20 cellular contexts compared by ENCODE assay signal in genomic region chr7:123637878-123638277, GRCh38. TPM values are rescaled to one million over a fixed set of nuclear protein-coding genes. Genes with fewer than 3 reads are reported as not detected.
DNase-seq lines count a peak whose midpoint lies in the region; ATAC-seq and TF ChIP-seq lines count a peak whose summit lies in the region.
"Had no signal": no experiment of that assay in that cellular context is flagged by ENCODE, and none has a peak within 500 bp of the region (broad histone marks: within the 10 kb centered on the region; RNA-seq: fewer than 3 reads in every experiment).

No MANE protein-coding gene starts in this region.

- no CpG with 5 or more reads among the region's 2 CpGs for WGBS in mesendoderm (ENCODE audit: extremely low coverage, insufficient coverage, low lambda C conversion rate)

- peaks cover 2% of the 10 kb centered on the region for H3K4me1 ChIP-seq in mesendoderm (ENCODE audit: control insufficient read depth, low read depth, low read length)
- H3K4me1 ChIP-seq in gastrocnemius medialis, result peaks cover 65 to 70% of the 10 kb centered on the region in 2 donors

- no peaks in the 10 kb centered on the region for H3K79me1 ChIP-seq in mesendoderm (ENCODE audit: low read length)

- no peak overlapping the region for H3K56ac ChIP-seq in mesendoderm (ENCODE audit: low read length)

- no peak overlapping the region for H2BK5ac ChIP-seq in mesendoderm (ENCODE audit: low read length)

- H3K18ac ChIP-seq in mesendoderm (ENCODE audit: low read length), result no peak overlapping the region

- ATAC-seq in gastrocnemius medialis (no peak), HG02623 (IDR thresholded peaks at IDR 0.05; ENCODE audit: unreplicated experiment) (no peak)

- H3K23ac ChIP-seq in mesendoderm (ENCODE audit: low read length), result no peak overlapping the region

- H3K9me3 ChIP-seq in WERI-Rb-1 (ENCODE audit: severe bottlenecking) (no peaks in the 10 kb centered on the region), gastrocnemius medialis (no peaks in the 10 kb centered on the region)

- in situ Hi-C loops in gastrocnemius medialis (cut with MboI; ENCODE audit: low sequenced_read_pairs in 4 of 4), result loop anchor here in 3 of 4 donors (5.0 to 10.0 kb wide), 3 partner anchors 64 to 224 kb away; no protein-coding TSS in a partner anchor

- H3K4me3 ChIP-seq in WERI-Rb-1 (ENCODE audit: low read depth, low read length) (no peak overlapping the region), mesendoderm (ENCODE audit: low read length) (no peak overlapping the region), gastrocnemius medialis (no peak overlapping the region)
- H3K4me3 ChIP-seq: GM23248 had no signal

- no peak overlapping the region for H3K4ac ChIP-seq in mesendoderm (ENCODE audit: low read depth, low read length)

- intact Hi-C loops in gastrocnemius medialis (cut with DNase I; ENCODE audit: low total_unique reads), result loop anchor here (1.0 to 2.0 kb wide), 2 partner anchors 57 to 227 kb away; no protein-coding TSS in a partner anchor

- no peak overlapping the region for H3K27ac ChIP-seq in WERI-Rb-1
- no peak overlapping the region for H3K27ac ChIP-seq in mesendoderm (ENCODE audit: low read depth, low read length)
- H3K27ac ChIP-seq in gastrocnemius medialis, result peak overlapping the region; percentile 67 to 83 (median 76)
- H3K27ac ChIP-seq: GM23248 had no signal

- H4K5ac ChIP-seq in mesendoderm (ENCODE audit: low read length), result no peak overlapping the region

- H3K9ac ChIP-seq in mesendoderm (ENCODE audit: low read length), result no peak overlapping the region
- H3K9ac ChIP-seq: GM23248 had no signal

- H3K79me2 ChIP-seq in mesendoderm (ENCODE audit: control insufficient read depth, insufficient read depth, low read length), result no peaks in the 10 kb centered on the region

- TF ChIP-seq CTCF in WERI-Rb-1 (IDR thresholded peaks at IDR 0.05; ENCODE audit: low read depth, low read length) (no peak), gastrocnemius medialis (IDR thresholded peaks at IDR 0.05 in 4 of 5, conservative IDR thresholded peaks at IDR 0.05 in 1 of 5) (no peak)

- H4K8ac ChIP-seq in mesendoderm (ENCODE audit: low read depth, low read length), result no peak overlapping the region

- DNase-seq in NCI-H82 treated with DMSO at 0.1 percent for 48 hours (lab: John Stamatoyannopoulos, UW; ENCODE audit: unreplicated experiment) (peak; percentile 94), WERI-Rb-1 (peak; percentile 76), mesendoderm (peak; percentile 76), gastrocnemius medialis (no peak), NCI-H1930 (lab: John Stamatoyannopoulos, UW) (no peak), superior temporal gyrus (ENCODE audit: extremely low spot score) (no peak), KG1 (lab: John Stamatoyannopoulos, UW) (no peak)
- DNase-seq: C1 segment of cervical spinal cord; CD4-positive, alpha-beta memory T cell; COR-L47; DMS153; DND-41; GM23248; H9; HFFc6 had no signal

- H2BK120ac ChIP-seq in mesendoderm (ENCODE audit: low read depth, low read length), result no peak overlapping the region

- H3K27me3 ChIP-seq in WERI-Rb-1 (ENCODE audit: insufficient read depth, low read depth, severe bottlenecking) (no peaks in the 10 kb centered on the region), mesendoderm (ENCODE audit: insufficient read depth, low read length, poor library complexity) (no peaks in the 10 kb centered on the region), gastrocnemius medialis (no peaks in the 10 kb centered on the region)

- H3K36me3 ChIP-seq in WERI-Rb-1 (no peaks in the 10 kb centered on the region), mesendoderm (ENCODE audit: control insufficient read depth, insufficient read depth, low read length) (no peaks in the 10 kb centered on the region), gastrocnemius medialis (no peaks in the 10 kb centered on the region)

- no peak overlapping the region for H2BK15ac ChIP-seq in mesendoderm (replicated peaks; ENCODE audit: low read depth)

- H2AK5ac ChIP-seq in mesendoderm (ENCODE audit: low read length), result no peak overlapping the region

- TF ChIP-seq POLR2A in gastrocnemius medialis (IDR thresholded peaks at IDR 0.05), result no peak

- H3K4me2 ChIP-seq in mesendoderm (ENCODE audit: low read length), result no peak overlapping the region

RNA-seq across cellular contexts. Expression of gene LMOD2, which starts 17.8 kb away (rescaled TPM):
- 0.03 TPM for polyA plus RNA-seq in mesendoderm (2013, experiment 1 of 2)
- 0.06 TPM for polyA plus RNA-seq in mesendoderm (2013, experiment 2 of 2)
- 100 to 1,000 TPM; 150 to 518 (median 314) TPM for total RNA-seq in gastrocnemius medialis
- total RNA-seq: A172; A673; CD4-positive, alpha-beta memory T cell; GM23248; H4; H9; HFFc6 had no signal
- polyA plus RNA-seq: BJ, GM23248 had no signal

RNA-seq across cellular contexts. Expression of gene ASB15, which starts 36.3 kb away (rescaled TPM):
- not detected for polyA plus RNA-seq in mesendoderm (2013, experiment 1 of 2)
- not detected for polyA plus RNA-seq in mesendoderm (2013, experiment 2 of 2)
- total RNA-seq in gastrocnemius medialis, result 10 to 100 TPM in 2 of 4 donors, 1 to 10 TPM in 2; 5.3 to 26.0 (median 10.4) TPM
- total RNA-seq: A172; A673; CD4-positive, alpha-beta memory T cell; GM23248; H4; H9; HFFc6 had no signal
- polyA plus RNA-seq: BJ, GM23248 had no signal

Comparison
In these comparisons a context has a peak if more than half of its experiments do, and no peak if none do; other contexts are left out.
1. DNase-seq: peak in NCI-H82 treated with DMSO at 0.1 percent for 48 hours (single experiment), WERI-Rb-1 (single experiment) and mesendoderm (single experiment); none in gastrocnemius medialis (0 of 2), NCI-H1930 (0 of 2), superior temporal gyrus (single experiment) and KG1 (single experiment).
2. H3K27ac ChIP-seq: peak in gastrocnemius medialis (4 of 4); none in WERI-Rb-1 (single experiment) and mesendoderm (single experiment).